ENCODE assay signal across 1 cellular context in genomic region chr10:72354356-72355213, GRCh38.
A peak's percentile ranks its signal among the peaks of the same experiment; 100 is the strongest.
TF ChIP-seq lines count a peak whose summit lies in the region.

DNAJB12 (minus strand) TSS chr10:72354919; CDS start chr10:72354897, 22 bp downstream.

TF ChIP-seq in HCT116, 20 proteins besides CTCF, POLR2A, EP300 and RAD21 (continued from another document):
- peak; percentile 54 for TF ChIP-seq ZBTB33 (IDR thresholded peaks at IDR 0.05; ENCODE audit: extremely low read depth, insufficient replicate concordance, low read length)
- TF ChIP-seq EZH2 (IDR thresholded peaks at IDR 0.05) = no peak
- TF ChIP-seq YY1 (IDR thresholded peaks at IDR 0.05; ENCODE audit: extremely low read depth, insufficient replicate concordance, low read depth, low read length) = peak; percentile 88
- peak; percentile 90 for TF ChIP-seq SP1 (IDR thresholded peaks at IDR 0.05; ENCODE audit: low read depth)
- peak; percentile 77 for TF ChIP-seq POLR2AphosphoS5 (IDR thresholded peaks at IDR 0.05; ENCODE audit: low read depth, low read length)
- TF ChIP-seq FOSL1 (IDR thresholded peaks at IDR 0.05; ENCODE audit: low read depth) = no peak
